In the genomic region with DNA sequence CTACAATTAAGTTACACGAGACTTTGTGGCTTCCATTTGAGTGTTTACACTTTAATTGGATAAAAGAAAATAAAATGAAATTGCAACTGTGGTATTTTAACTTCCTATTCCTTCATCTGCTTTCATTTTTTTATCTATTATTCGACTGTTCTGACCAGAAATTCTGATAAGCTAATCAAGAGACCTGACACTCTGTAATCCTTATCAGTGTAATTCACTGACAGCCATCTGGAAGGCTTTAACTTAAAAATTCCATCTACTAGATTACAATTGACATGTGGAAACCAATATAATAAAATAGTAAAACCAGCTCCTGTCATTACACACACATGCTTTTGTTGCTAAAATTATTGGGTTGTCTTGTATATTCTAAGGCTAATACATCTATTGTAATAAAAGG, we compare ENCODE assay signal across 24 cellular contexts. TPM values are rescaled to one million over a fixed set of nuclear protein-coding genes. Genes with fewer than 3 reads are reported as not detected.
DNase-seq lines count a peak whose midpoint lies in the region; ATAC-seq, FAIRE-seq and TF ChIP-seq lines count a peak whose summit lies in the region.
"Had no signal": no experiment of that assay in that cellular context is flagged by ENCODE, and none has a peak within 500 bp of the region (broad histone marks: within the 10 kb centered on the region; RNA-seq: fewer than 3 reads in every experiment).

No MANE protein-coding gene starts in this region.

- ATAC-seq in A549 (no peak), SK-N-SH treated with all-trans-retinoic acid at 6 μM for 48 hours (no peak), HG03139 (IDR thresholded peaks at IDR 0.05; ENCODE audit: unreplicated experiment) (no peak), WTC11 (no peak)

- no peaks in the 10 kb centered on the region for H3K36me3 Mint-ChIP-seq in WTC11
- H3K36me3 Mint-ChIP-seq: IgD-negative memory B cell had no signal

- H3K9ac ChIP-seq in Loucy (ENCODE audit: low read depth, low read length, poor library complexity, severe bottlenecking): no peak overlapping the region

- no peaks in the 10 kb centered on the region for H3F3A ChIP-seq in Loucy (ENCODE audit: low read depth)

- CTCF ChIA-PET in A549 (lab: Yijun Ruan, JAX): no interaction called here
- CTCF ChIA-PET in WTC11 (lab: Charles Lee): no interaction called here

- TF ChIP-seq RAD21 in A549 (conservative IDR thresholded peaks at IDR 0.05 in 1 of 2, IDR thresholded peaks at IDR 0.05 in 1 of 2): no peak

- no peaks in the 10 kb centered on the region for H3K27me3 ChIP-seq in Loucy (ENCODE audit: insufficient read depth, low read length, poor library complexity, severe bottlenecking)
- H3K27me3 ChIP-seq: SJCRH30 had no signal

- H3K9me3 ChIP-seq in A549: no peaks in the 10 kb centered on the region
- no peaks in the 10 kb centered on the region for H3K9me3 ChIP-seq in Loucy (ENCODE audit: insufficient read depth, low read depth, low read length)
- H3K9me3 ChIP-seq: SJCRH30 had no signal

- H3K27ac ChIP-seq in A549: peak overlapping the region in 1 of 2 experiments; percentile 57; a peak in 2 of 6 replicates
- peak overlapping the region; percentile 89 for H3K27ac ChIP-seq in epithelial cell of prostate
- H3K27ac ChIP-seq: HL-60, PC-9, RWPE1, SJCRH30 had no signal

- TF ChIP-seq CTCF in A549 (IDR thresholded peaks at IDR 0.05): no peak
- TF ChIP-seq CTCF in Loucy (conservative IDR thresholded peaks at IDR 0.05; ENCODE audit: low read length): no peak
- no peak for TF ChIP-seq CTCF in WTC11 (IDR thresholded peaks at IDR 0.05)

- peak overlapping the region; percentile 34; the same call in 2 of the 3 replicates for H3K4me2 ChIP-seq in A549
- H3K4me2 ChIP-seq in Loucy (ENCODE audit: low read depth, low read length, poor library complexity, severe bottlenecking): no peak overlapping the region
- H3K4me2 ChIP-seq: PC-9 had no signal

- 0 out of 2 replicates have a peak, but pooled peaks cover 3% of the 10 kb centered on the region for H3K9me3 Mint-ChIP-seq in WTC11
- H3K9me3 Mint-ChIP-seq: CD4-positive, alpha-beta T cell had no signal

- H3K4me3 Mint-ChIP-seq in WTC11: no peak overlapping the region
- H3K4me3 Mint-ChIP-seq: CD4-positive, alpha-beta T cell; IgD-negative memory B cell had no signal

- H3K27ac Mint-ChIP-seq in WTC11: no peak overlapping the region
- H3K27ac Mint-ChIP-seq: CD4-positive, alpha-beta T cell; IgD-negative memory B cell had no signal

- H3K9me2 ChIP-seq in Loucy (replicated peaks; ENCODE audit: low read depth, low read length): no peaks in the 10 kb centered on the region

- H3K79me2 ChIP-seq in Loucy (ENCODE audit: insufficient read depth, low read length): no peaks in the 10 kb centered on the region

- POLR2A ChIA-PET in A549 (lab: Yijun Ruan, JAX): no interaction called here
- POLR2A ChIA-PET in WTC11 (lab: Charles Lee): no interaction called here

- H3K27me3 Mint-ChIP-seq in WTC11 (ENCODE audit: low read depth): no peaks in the 10 kb centered on the region
- H3K27me3 Mint-ChIP-seq: CD4-positive, alpha-beta T cell; IgD-negative memory B cell had no signal

- peaks cover 37% of the 10 kb centered on the region for H3K4me1 ChIP-seq in A549
- H3K4me1 ChIP-seq in Loucy (ENCODE audit: insufficient read depth, low read length, poor library complexity, severe bottlenecking): peaks cover 17% of the 10 kb centered on the region
- H3K4me1 ChIP-seq: SJCRH30 had no signal

- no peak for TF ChIP-seq POLR2A in A549 (IDR thresholded peaks at IDR 0.05; ENCODE audit: low read length)

- no peak for FAIRE-seq in A549 (lab: Jason Lieb, UNC)

- WGBS in A549 (ENCODE audit: missing lambda C conversion rate): 56% methylated on average over 2 of the region's 2 CpGs

- H2AFZ ChIP-seq in Loucy (ENCODE audit: low read length): peak overlapping the region; percentile 4; the same call in 1 of the 2 replicates
- H2AFZ ChIP-seq: PC-9 had no signal

- peaks cover 11% of the 10 kb centered on the region for H3K4me1 Mint-ChIP-seq in WTC11

- DNase-seq in A549 (ENCODE audit: low read depth in 1 of 2, low spot score in 1 of 2) (no peak), epithelial cell of prostate (ENCODE audit: low read depth, low spot score) (no peak), T-helper 1 cell (no peak), WTC11 (ENCODE audit: low spot score) (no peak), hypothalamus (lab: John Stamatoyannopoulos, UW) (no peak)
- DNase-seq: CD4-positive, alpha-beta T cell; GF-D8; H7; NCI-H1092 treated with DMSO at 0.1 percent for 48 hours; NCI-H1694; NCI-H2081 treated with DMSO at 0.1 percent for 48 hours; NCI-H510A; NCI-H748 treated with DMSO at 0.1 percent for 48 hours; PC-9; SJCRH30 had no signal

- H3K4me3 ChIP-seq in A549 (no peak overlapping the region), Loucy (ENCODE audit: low read length, poor library complexity, severe bottlenecking) (no peak overlapping the region)
- H3K4me3 ChIP-seq: PC-9, SJCRH30 had no signal

- TF ChIP-seq EP300 in A549 (IDR thresholded peaks at IDR 0.05): no peak

- H4K20me1 ChIP-seq in Loucy (ENCODE audit: insufficient read depth, low read length, poor library complexity, severe bottlenecking): no peaks in the 10 kb centered on the region

- H3K36me3 ChIP-seq in Loucy (ENCODE audit: insufficient read depth, low read length): no peaks in the 10 kb centered on the region
- H3K36me3 ChIP-seq: SJCRH30 had no signal

TF ChIP-seq in A549, 52 proteins besides CTCF, POLR2A, EP300 and RAD21:
- no peak for TF ChIP-seq RCOR1 (IDR thresholded peaks at IDR 0.05; ENCODE audit: low read depth, low read length)
- no peak for TF ChIP-seq RNF2 (IDR thresholded peaks at IDR 0.05; ENCODE audit: borderline replicate concordance, low read depth)
- TF ChIP-seq CHD4 (IDR thresholded peaks at IDR 0.05; ENCODE audit: borderline replicate concordance): no peak

TF ChIP-seq in SK-N-SH treated with all-trans-retinoic acid at 6 μM for 48 hours, 23 proteins besides CTCF, POLR2A, EP300 and RAD21 (continues in another document):
- TF ChIP-seq, protein P1, sequence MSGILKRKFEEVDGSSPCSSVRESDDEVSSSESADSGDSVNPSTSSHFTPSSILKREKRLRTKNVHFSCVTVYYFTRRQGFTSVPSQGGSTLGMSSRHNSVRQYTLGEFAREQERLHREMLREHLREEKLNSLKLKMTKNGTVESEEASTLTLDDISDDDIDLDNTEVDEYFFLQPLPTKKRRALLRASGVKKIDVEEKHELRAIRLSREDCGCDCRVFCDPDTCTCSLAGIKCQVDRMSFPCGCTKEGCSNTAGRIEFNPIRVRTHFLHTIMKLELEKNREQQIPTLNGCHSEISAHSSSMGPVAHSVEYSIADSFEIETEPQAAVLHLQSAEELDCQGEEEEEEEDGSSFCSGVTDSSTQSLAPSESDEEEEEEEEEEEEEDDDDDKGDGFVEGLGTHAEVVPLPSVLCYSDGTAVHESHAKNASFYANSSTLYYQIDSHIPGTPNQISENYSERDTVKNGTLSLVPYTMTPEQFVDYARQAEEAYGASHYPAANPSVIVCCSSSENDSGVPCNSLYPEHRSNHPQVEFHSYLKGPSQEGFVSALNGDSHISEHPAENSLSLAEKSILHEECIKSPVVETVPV (CRISPR knock-in tag; IDR thresholded peaks at IDR 0.05): no peak
- no peak for TF ChIP-seq RARB (CRISPR knock-in tag; IDR thresholded peaks at IDR 0.05)

TF ChIP-seq in WTC11, 78 proteins besides CTCF, POLR2A, EP300 and RAD21:
- TF ChIP-seq ZNF396 (CRISPR knock-in tag; IDR thresholded peaks at IDR 0.05; ENCODE audit: borderline replicate concordance) (no peak), JAZF1 (CRISPR knock-in tag; IDR thresholded peaks at IDR 0.05) (no peak), CREB1 (CRISPR knock-in tag; IDR thresholded peaks at IDR 0.05) (no peak), IRF2 (CRISPR knock-in tag; IDR thresholded peaks at IDR 0.05; ENCODE audit: borderline replicate concordance, low read depth) (no peak), OVOL2 (CRISPR knock-in tag; IDR thresholded peaks at IDR 0.05; ENCODE audit: borderline replicate concordance) (no peak), NFYB (CRISPR knock-in tag; conservative IDR thresholded peaks at IDR 0.05; ENCODE audit: low read depth) (no peak), RELA (CRISPR knock-in tag; IDR thresholded peaks at IDR 0.05; ENCODE audit: borderline replicate concordance) (no peak), ZBTB21 (CRISPR knock-in tag; IDR thresholded peaks at IDR 0.05; ENCODE audit: borderline replicate concordance) (no peak)
- TF ChIP-seq, protein P2, sequence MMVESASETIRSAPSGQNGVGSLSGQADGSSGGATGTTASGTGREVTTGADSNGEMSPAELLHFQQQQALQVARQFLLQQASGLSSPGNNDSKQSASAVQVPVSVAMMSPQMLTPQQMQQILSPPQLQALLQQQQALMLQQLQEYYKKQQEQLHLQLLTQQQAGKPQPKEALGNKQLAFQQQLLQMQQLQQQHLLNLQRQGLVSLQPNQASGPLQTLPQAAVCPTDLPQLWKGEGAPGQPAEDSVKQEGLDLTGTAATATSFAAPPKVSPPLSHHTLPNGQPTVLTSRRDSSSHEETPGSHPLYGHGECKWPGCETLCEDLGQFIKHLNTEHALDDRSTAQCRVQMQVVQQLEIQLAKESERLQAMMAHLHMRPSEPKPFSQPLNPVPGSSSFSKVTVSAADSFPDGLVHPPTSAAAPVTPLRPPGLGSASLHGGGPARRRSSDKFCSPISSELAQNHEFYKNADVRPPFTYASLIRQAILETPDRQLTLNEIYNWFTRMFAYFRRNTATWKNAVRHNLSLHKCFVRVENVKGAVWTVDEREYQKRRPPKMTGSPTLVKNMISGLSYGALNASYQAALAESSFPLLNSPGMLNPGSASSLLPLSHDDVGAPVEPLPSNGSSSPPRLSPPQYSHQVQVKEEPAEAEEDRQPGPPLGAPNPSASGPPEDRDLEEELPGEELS (CRISPR knock-in tag; IDR thresholded peaks at IDR 0.05): no peak
- TF ChIP-seq, protein P3, sequence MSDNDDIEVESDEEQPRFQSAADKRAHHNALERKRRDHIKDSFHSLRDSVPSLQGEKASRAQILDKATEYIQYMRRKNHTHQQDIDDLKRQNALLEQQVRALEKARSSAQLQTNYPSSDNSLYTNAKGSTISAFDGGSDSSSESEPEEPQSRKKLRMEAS (CRISPR knock-in tag; IDR thresholded peaks at IDR 0.05): no peak

RNA-seq across cellular contexts. Expression of a gene that starts 20.9 kb away (rescaled TPM):
- polyA plus RNA-seq in A549 (2011; rRNA removed) (0.01 TPM in 1 of 2 replicates, not detected in the other), A549 (2017; fragmentation: RNase III; extraction: RNeasy Plus Mini Kit Qiagen cat#74134 plus additional on column Dnase treatment) (0.01 to 0.03 TPM in 2 of 3 replicates, not detected in the other)
- not detected in 2 replicates for polyA plus RNA-seq in A549 (2012; cell fraction: cytosol; rRNA removed)
- not detected in 2 replicates for polyA plus RNA-seq in A549 (2012; cell fraction: nucleus; rRNA removed)
- polyA minus RNA-seq in A549 (2011; rRNA and poly(A)+ RNA removed): not detected in 2 replicates
- 0.02 to 0.77 TPM (median 0.02 TPM) in 3 replicates for total RNA-seq in WTC11 (2021)
- total RNA-seq: A172; CD4-positive, alpha-beta T cell; LHCN-M2; PC-9; SJCRH30 had no signal
- polyA plus RNA-seq: BJ, IgD-negative memory B cell had no signal

RNA-seq across cellular contexts. Expression of a gene that starts 59.2 kb away (rescaled TPM):
- polyA plus RNA-seq in A549 (2011; rRNA removed): 0.19 and 0.37 TPM in 2 replicates
- 0.05 TPM in 2 replicates for polyA plus RNA-seq in A549 (2012; cell fraction: cytosol; rRNA removed)
- polyA plus RNA-seq in A549 (2012; cell fraction: nucleus; rRNA removed): 0.07 TPM in 2 replicates
- polyA plus RNA-seq in A549 (2017; fragmentation: RNase III; extraction: RNeasy Plus Mini Kit Qiagen cat#74134 plus additional on column Dnase treatment): 0.09 to 0.25 TPM (median 0.21 TPM) in 3 replicates
- polyA minus RNA-seq in A549 (2011; rRNA and poly(A)+ RNA removed): 0.17 TPM in 1 of 2 replicates, not detected in the other
- total RNA-seq in WTC11 (2021): not detected in 3 replicates
- total RNA-seq: A172; CD4-positive, alpha-beta T cell; H7; LHCN-M2; PC-9; SJCRH30 had no signal
- polyA plus RNA-seq: BJ had no signal
